In genomic region chr17:44384281-44384822, GRCh38 we compare ENCODE assay signal across 9 cellular contexts. TPM values are rescaled to one million over a fixed set of nuclear protein-coding genes. Genes with fewer than 3 reads are reported as not detected.
A peak's percentile ranks its signal among the peaks of the same experiment; 100 is the strongest.
DNase-seq lines count a peak whose midpoint lies in the region; ATAC-seq and TF ChIP-seq lines count a peak whose summit lies in the region.
"Had no signal": no experiment of that assay in that cellular context is flagged by ENCODE, and none has a peak within 500 bp of the region (broad histone marks: within the 10 kb centered on the region; RNA-seq: fewer than 3 reads in every experiment).

No MANE protein-coding gene starts in this region.

- 0 out of 22 replicates have a peak overlapping the region, but pooled peaks of 1 of the 11 experiments have one; percentile 38 for H3K27ac ChIP-seq in BLaER1 treated with 17β-estradiol and CSF1 and Interleukin-3, amounts not matched to agents 10 nM and 100 nM
- H3K27ac ChIP-seq in HEK293 (ENCODE audit: extremely low read depth, low read depth, low read length) (no peak overlapping the region), dorsolateral prefrontal cortex (no peak overlapping the region)

- H3K4me1 Mint-ChIP-seq in natural killer cell: peaks cover 13 to 20% of the 10 kb centered on the region in 2 donors

- TF ChIP-seq CTCF in HEK293 (tag by site-specific recombination; IDR thresholded peaks at IDR 0.05): no peak
- TF ChIP-seq CTCF in dorsolateral prefrontal cortex (IDR thresholded peaks at IDR 0.05 in 54 of 56, conservative IDR thresholded peaks at IDR 0.05 in 2 of 56; ENCODE audit: low read depth in 1 of 56, partially characterized antibody in 56 of 56): no peak
- TF ChIP-seq CTCF in natural killer cell (IDR thresholded peaks at IDR 0.05): no peak

- in situ Hi-C loops in KBM-7 (cut with MboI; ENCODE audit: low pct_unique_long_range_greater_than_20kb, low sequenced_read_pairs): no loop called here

- no peaks in the 10 kb centered on the region for H3K27me3 Mint-ChIP-seq in natural killer cell (ENCODE audit: low read depth in 2 of 2)

- intact Hi-C loops in dorsolateral prefrontal cortex (cut with DNase I): no loop called here
- intact Hi-C loops in natural killer cell (cut with micrococcal nuclease): no loop called here

- H3K4me3 Mint-ChIP-seq in natural killer cell: peak overlapping the region; percentile 73

- CTCF ChIA-PET in HEK293 (lab: Yijun Ruan, JAX): interaction anchor here (0.6 to 0.9 kb wide), 3 partner anchors 10 to 27 kb away, joined by 3 to 4 read pairs (median 3); no protein-coding TSS in a partner anchor

- H3K36me3 ChIP-seq in BLaER1 treated with 17β-estradiol and CSF1 and Interleukin-3, amounts not matched to agents 10 nM and 100 nM: no peaks in the 10 kb centered on the region
- no peaks in the 10 kb centered on the region for H3K36me3 ChIP-seq in HEK293 (ENCODE audit: control insufficient read depth in 2 of 2, insufficient read depth in 1 of 2, low read length in 2 of 2)

- peak overlapping the region in 3 of 11 experiments; percentile 73 to 78 (median 76); a peak in 5 of 22 replicates for H3K9ac ChIP-seq in BLaER1 treated with 17β-estradiol and CSF1 and Interleukin-3, amounts not matched to agents 10 nM and 100 nM

- H3K9me3 Mint-ChIP-seq in natural killer cell: no peaks in the 10 kb centered on the region

- no peaks in the 10 kb centered on the region; a peak in 2 of 22 replicates for H4K20me1 ChIP-seq in BLaER1 treated with 17β-estradiol and CSF1 and Interleukin-3, amounts not matched to agents 10 nM and 100 nM

- peaks cover 9 to 31% (median 19%) of the 10 kb centered on the region in 10 experiments for H3K4me1 ChIP-seq in BLaER1 treated with 17β-estradiol and CSF1 and Interleukin-3, amounts not matched to agents 10 nM and 100 nM
- H3K4me1 ChIP-seq in HEK293 (ENCODE audit: control insufficient read depth, insufficient read depth, low read length): peaks cover 2% of the 10 kb centered on the region; the same call in 1 of the 2 replicates

- no peaks in the 10 kb centered on the region for H3K27me3 ChIP-seq in BLaER1 treated with 17β-estradiol and CSF1 and Interleukin-3, amounts not matched to agents 10 nM and 100 nM
- H3K27me3 ChIP-seq in dorsolateral prefrontal cortex: no peaks in the 10 kb centered on the region

- peak overlapping the region in 5 of 10 experiments; percentile 59 to 71 (median 63); a peak in 3 of 20 replicates for H3K4me3 ChIP-seq in BLaER1 treated with 17β-estradiol and CSF1 and Interleukin-3, amounts not matched to agents 10 nM and 100 nM
- no peak overlapping the region for H3K4me3 ChIP-seq in HEK293 (ENCODE audit: low read depth, low read length)
- H3K4me3 ChIP-seq in dorsolateral prefrontal cortex: peak overlapping the region in 42 of 59 donors; percentile 37 to 79 (median 66)

- DNase-seq in dorsolateral prefrontal cortex: peak in 2 of 10 donors; percentile 35 to 39
- DNase-seq in natural killer cell: no peak
- no peak for DNase-seq in KBM-7
- DNase-seq: foreskin melanocyte had no signal

- POLR2A ChIA-PET in HEK293 (lab: Yijun Ruan, JAX): interaction anchor here (0.9 to 1.3 kb wide), 4 partner anchors 21 to 150 kb away, joined by 3 to 12 read pairs (median 4); partner anchors contain the start of genes FAM171A2 and GRN

- no peaks in the 10 kb centered on the region for H3K36me3 Mint-ChIP-seq in natural killer cell

- ATAC-seq in natural killer cell: no peak
- ATAC-seq in activated CD4-positive, CD25-positive, alpha-beta regulatory T cell treated with anti-CD3 and anti-CD28 coated beads, Interleukin-2, amount 50 U/mL, for 24 hours: no peak
- ATAC-seq in HG03442 (IDR thresholded peaks at IDR 0.05; ENCODE audit: unreplicated experiment): no peak
- no peak for ATAC-seq in GM21381 (IDR thresholded peaks at IDR 0.05; ENCODE audit: unreplicated experiment)

- peak overlapping the region; percentile 89 to 99 (median 94); a peak in 21 of 22 replicates for H3K4me2 ChIP-seq in BLaER1 treated with 17β-estradiol and CSF1 and Interleukin-3, amounts not matched to agents 10 nM and 100 nM

- no peak overlapping the region for H3K27ac Mint-ChIP-seq in natural killer cell

- no peaks in the 10 kb centered on the region for H3K9me3 ChIP-seq in BLaER1 treated with 17β-estradiol and CSF1 and Interleukin-3, amounts not matched to agents 10 nM and 100 nM (replicated peaks in 1 of 11)
- no peaks in the 10 kb centered on the region for H3K9me3 ChIP-seq in HEK293 (ENCODE audit: control insufficient read depth, insufficient read depth, low read depth, low read length)

TF ChIP-seq in HEK293, 187 proteins besides CTCF, POLR2A, EP300 and RAD21:
- no peak for TF ChIP-seq ZNF335 (tag by site-specific recombination; conservative IDR thresholded peaks at IDR 0.05)
- TF ChIP-seq ZNF121 (tag by site-specific recombination; IDR thresholded peaks at IDR 0.05): no peak
- no peak for TF ChIP-seq ZSCAN30 (tag by site-specific recombination; IDR thresholded peaks at IDR 0.05)
- no peak for TF ChIP-seq ZNF280C (tag by site-specific recombination; IDR thresholded peaks at IDR 0.05)
- TF ChIP-seq ZNF776 (tag by site-specific recombination; IDR thresholded peaks at IDR 0.05; ENCODE audit: borderline replicate concordance): no peak
- peak; percentile 38; the same call in 1 of the 2 replicates for TF ChIP-seq ZNF600 (tag by site-specific recombination; IDR thresholded peaks at IDR 0.05)
- TF ChIP-seq ZFHX2 (tag by site-specific recombination; conservative IDR thresholded peaks at IDR 0.05): peak; percentile 56
- TF ChIP-seq ELK4 (IDR thresholded peaks at IDR 0.05; ENCODE audit: borderline replicate concordance, low read depth, low read length): no peak
- no peak for TF ChIP-seq BCL11A (tag by site-specific recombination; IDR thresholded peaks at IDR 0.05; ENCODE audit: low read depth)
TF ChIP-seq in HEK293: peak in this region for 2.

RNA-seq across cellular contexts. Expression of gene ITGA2B, which starts 5.1 kb away (rescaled TPM):
- total RNA-seq in dorsolateral prefrontal cortex (10 to 100 TPM in 53 of 120 experiments, 1 to 10 TPM in 67; 3.3 to 25.4 (median 9.6) TPM), natural killer cell (10 to 100 TPM in 2 of 3 donors, 1 to 10 TPM in 1; 8.8 to 32.9 (median 32.6) TPM)

RNA-seq across cellular contexts. Expression of gene FAM171A2, which starts 20.7 kb away (rescaled TPM):
- total RNA-seq in dorsolateral prefrontal cortex (10 to 100 TPM; 17.3 to 81.0 (median 52.3) TPM), natural killer cell (under 1 TPM; 0.20 to 0.43 (median 0.24) TPM)

RNA-seq across cellular contexts. Expression of gene GRN, which starts 39.2 kb away (rescaled TPM):
- total RNA-seq in dorsolateral prefrontal cortex (100 to 1,000 TPM in 7 of 120 experiments, 10 to 100 TPM in 113; 42.3 to 110 (median 70.1) TPM), natural killer cell (10 to 100 TPM; 42.4 to 69.8 (median 55.6) TPM)

RNA-seq across cellular contexts. Expression of gene SLC25A39, which starts 59.7 kb away (rescaled TPM):
- 100 to 1,000 TPM in 1 of 120 experiments, 10 to 100 TPM in 119; 42.3 to 102 (median 61.2) TPM for total RNA-seq in dorsolateral prefrontal cortex
- 100 to 1,000 TPM in 1 of 3 donors, 10 to 100 TPM in 2; 82.4 to 105 (median 97.9) TPM for total RNA-seq in natural killer cell

Comparison
In these comparisons a context has a peak if more than half of its experiments do, and no peak if none do; other contexts are left out.
1. RNA of gene FAM171A2, which starts 20.7 kb away (total RNA-seq): 17.3 to 81.0 TPM in dorsolateral prefrontal cortex; 0.20 to 0.43 TPM in natural killer cell; every median in the first group is over 10 times any median in the second.